Comparison of ENCODE assay signal across 14 cellular contexts in genomic region chr5:124342027-124342471, GRCh38.
A peak's percentile ranks its signal among the peaks of the same experiment; 100 is the strongest.
DNase-seq lines count a peak whose midpoint lies in the region; ATAC-seq and TF ChIP-seq lines count a peak whose summit lies in the region.
"Had no signal": no experiment of that assay in that cellular context is flagged by ENCODE, and none has a peak within 500 bp of the region (broad histone marks: within the 10 kb centered on the region; RNA-seq: fewer than 3 reads in every experiment).

No MANE protein-coding gene starts in this region.

- H2AFZ ChIP-seq in fibroblast of lung (ENCODE audit: low read length), result no peak overlapping the region

- peak; percentile 22 for DNase-seq in AG08396 (ENCODE audit: low spot score)
- DNase-seq in NCI-H446 (lab: John Stamatoyannopoulos, UW), result peak; percentile 81 to 95
- peak; percentile 91 to 97 for DNase-seq in fibroblast of lung (ENCODE audit: low read depth in 2 of 2)
- peak; percentile 47 for DNase-seq in myocyte (ENCODE audit: low read depth)
- no peak for DNase-seq in stimulated activated CD4-positive, alpha-beta T cell treated with anti-CD3 and anti-CD28 coated beads, Interleukin-2, amount 100 ng/mL, for 48 hours
- no peak for DNase-seq in activated T-cell treated with anti-CD3 and anti-CD28 coated beads, Interleukin-2, amount 50 U/mL, for 48 hours
- DNase-seq in SW 1271 (lab: John Stamatoyannopoulos, UW), result no peak
- DNase-seq: activated T-cell treated with anti-CD3 and anti-CD28 coated beads for 4 hours, KG1, NCI-H345, small intestine had no signal

- TF ChIP-seq CTCF in fibroblast of lung (conservative IDR thresholded peaks at IDR 0.05 in 1 of 2, IDR thresholded peaks at IDR 0.05 in 1 of 2; ENCODE audit: low read depth in 1 of 2, low read length in 2 of 2), result no peak

- H3K9me3 ChIP-seq in fibroblast of lung (ENCODE audit: control insufficient read depth, insufficient read depth, low read depth, low read length), result no peaks in the 10 kb centered on the region
- H3K9me3 ChIP-seq: BLaER1 had no signal

- H3K27me3 ChIP-seq in fibroblast of lung (ENCODE audit: control insufficient read depth, insufficient read depth, low read length), result no peaks in the 10 kb centered on the region
- H3K27me3 ChIP-seq: BLaER1 had no signal

- H3K27ac ChIP-seq in fibroblast of lung (ENCODE audit: insufficient read depth, low read length), result no peak overlapping the region
- H3K27ac ChIP-seq: BLaER1 had no signal

- no peaks in the 10 kb centered on the region for H4K20me1 ChIP-seq in fibroblast of lung (ENCODE audit: control insufficient read depth, extremely low read depth, insufficient read depth, low read length)
- H4K20me1 ChIP-seq: BLaER1 had no signal

- no peak overlapping the region for H3K9ac ChIP-seq in fibroblast of lung (ENCODE audit: insufficient read depth, low read length)
- H3K9ac ChIP-seq: BLaER1 had no signal

- H3K36me3 ChIP-seq in fibroblast of lung (ENCODE audit: control insufficient read depth, insufficient read depth, low read length), result no peaks in the 10 kb centered on the region
- H3K36me3 ChIP-seq: BLaER1 had no signal

- no peak for ATAC-seq in GM18861 (IDR thresholded peaks at IDR 0.05; ENCODE audit: unreplicated experiment)
- ATAC-seq: HCT116 had no signal

- no peak overlapping the region for H3K4me3 ChIP-seq in fibroblast of lung (replicated peaks in 1 of 4; ENCODE audit: control extremely low read depth in 1 of 4, insufficient read depth in 1 of 4, low read depth in 3 of 4, low read length in 4 of 4)
- H3K4me3 ChIP-seq: BLaER1 had no signal

- H3K4me2 ChIP-seq in fibroblast of lung (ENCODE audit: extremely low read depth, insufficient read depth, low read length), result peak overlapping the region; percentile 56
- H3K4me2 ChIP-seq: BLaER1 had no signal

- peaks cover 10% of the 10 kb centered on the region for H3K4me1 ChIP-seq in fibroblast of lung (ENCODE audit: control insufficient read depth, extremely low read depth, insufficient read depth, low read length)
- H3K4me1 ChIP-seq: BLaER1 had no signal

- H3K79me2 ChIP-seq in fibroblast of lung (ENCODE audit: control insufficient read depth, insufficient read depth, low read length), result no peaks in the 10 kb centered on the region

Comparison
In these comparisons a context has a peak if more than half of its experiments do, and no peak if none do; other contexts are left out.
1. DNase-seq: peak in AG08396 (single experiment), NCI-H446 (2 of 2), fibroblast of lung (2 of 2) and myocyte (single experiment); none in stimulated activated CD4-positive, alpha-beta T cell treated with anti-CD3 and anti-CD28 coated beads, Interleukin-2, amount 100 ng/mL, for 48 hours (0 of 2), activated T-cell treated with anti-CD3 and anti-CD28 coated beads, Interleukin-2, amount 50 U/mL, for 48 hours (0 of 2) and SW 1271 (0 of 2).